1 cellular context compared by ENCODE assay signal in genomic region chr1:28392027-28392652, GRCh38.
TF ChIP-seq lines count a peak whose summit lies in the region.

No MANE protein-coding gene starts in this region.

TF ChIP-seq in K562, 482 proteins besides CTCF, POLR2A, EP300 and RAD21 (continued from another document and continues in another):
- TF ChIP-seq MGA (IDR thresholded peaks at IDR 0.05) (peak; percentile 47), E2F3 (CRISPR knock-in tag; IDR thresholded peaks at IDR 0.05) (no peak), TCF7 (IDR thresholded peaks at IDR 0.05; ENCODE audit: borderline replicate concordance) (no peak), NONO (IDR thresholded peaks at IDR 0.05; ENCODE audit: low read depth in 2 of 2, low read length in 1 of 2) (no peak), ETV5 (CRISPR knock-in tag; IDR thresholded peaks at IDR 0.05; ENCODE audit: low read depth) (no peak), ZBTB40 (IDR thresholded peaks at IDR 0.05) (peak; percentile 8; the same call in 1 of the 2 replicates), ZBTB40 (CRISPR knock-in tag; IDR thresholded peaks at IDR 0.05) (no peak), TRIM24 (IDR thresholded peaks at IDR 0.05) (peak in 1 of 2 experiments; percentile 39; a peak in 1 of 4 replicates), THAP12 (CRISPR knock-in tag; IDR thresholded peaks at IDR 0.05) (no peak), ZEB2 (IDR thresholded peaks at IDR 0.05) (no peak), BCL6 (CRISPR knock-in tag; IDR thresholded peaks at IDR 0.05) (no peak), MAFG (tag; conservative IDR thresholded peaks at IDR 0.05) (no peak), ZBED1 (IDR thresholded peaks at IDR 0.05) (no peak), BRF1 (IDR thresholded peaks at IDR 0.05; ENCODE audit: borderline replicate concordance, extremely low read depth, insufficient read length) (no peak), NFIX (CRISPR knock-in tag; IDR thresholded peaks at IDR 0.05; ENCODE audit: low read depth) (no peak), CREM (IDR thresholded peaks at IDR 0.05; ENCODE audit: low read depth) (peak; percentile 78), MEIS2 (IDR thresholded peaks at IDR 0.05; ENCODE audit: partially characterized antibody) (peak; percentile 97), TEAD4 (IDR thresholded peaks at IDR 0.05; ENCODE audit: low read length) (peak; percentile 53; the same call in 1 of the 2 replicates), TEAD4 (CRISPR knock-in tag; IDR thresholded peaks at IDR 0.05; ENCODE audit: borderline replicate concordance) (no peak), E2F6 (IDR thresholded peaks at IDR 0.05; ENCODE audit: borderline replicate concordance in 1 of 2, extremely low read depth in 1 of 2, insufficient read depth in 1 of 2, insufficient read length in 1 of 2, low read depth in 1 of 2, low read length in 1 of 2, poor library complexity in 1 of 2, severe bottlenecking in 1 of 2) (no peak), FOXJ2 (tag; IDR thresholded peaks at IDR 0.05) (peak; percentile 71; the same call in 1 of the 2 replicates), HDAC8 (tag; IDR thresholded peaks at IDR 0.05) (no peak), ZNF41 (CRISPR knock-in tag; conservative IDR thresholded peaks at IDR 0.05) (no peak), GTF2B (IDR thresholded peaks at IDR 0.05; ENCODE audit: extremely low read depth, insufficient read length) (no peak)
